ENCODE assay signal across 14 cellular contexts in the genomic region with DNA sequence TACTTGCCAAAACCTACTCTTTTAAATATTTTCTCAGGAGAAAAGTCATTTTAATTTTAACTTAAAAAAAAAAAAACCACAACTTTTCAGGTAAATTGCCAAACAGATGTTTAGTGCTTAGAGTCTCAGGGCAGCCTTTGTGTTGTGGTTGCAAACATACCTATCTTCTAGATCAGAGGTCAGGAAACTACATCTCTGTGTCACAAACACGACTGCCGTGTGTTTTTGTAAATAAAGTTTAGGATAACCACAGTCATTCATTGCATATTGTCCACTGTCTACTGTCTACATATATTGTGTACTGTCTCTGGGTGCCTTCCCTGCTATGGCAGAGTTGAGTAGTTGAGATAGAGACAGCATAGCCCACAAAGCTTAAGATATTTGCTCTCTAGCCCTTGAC. TPM values are rescaled to one million over a fixed set of nuclear protein-coding genes. Genes with fewer than 3 reads are reported as not detected.
DNase-seq lines count a peak whose midpoint lies in the region; ATAC-seq, FAIRE-seq and TF ChIP-seq lines count a peak whose summit lies in the region.
"Had no signal": no experiment of that assay in that cellular context is flagged by ENCODE, and none has a peak within 500 bp of the region (broad histone marks: within the 10 kb centered on the region; RNA-seq: fewer than 3 reads in every experiment).

No MANE protein-coding gene starts in this region.

- H3K9me3 Mint-ChIP-seq in HFFc6 = no peaks in the 10 kb centered on the region
- H3K9me3 Mint-ChIP-seq in activated CD8-positive, alpha-beta T cell treated with anti-CD3 and anti-CD28 coated beads, Interleukin-2, amount 10 ng/mL, durations not matched to agents 7 days and 5 days (ENCODE audit: insufficient read depth) = no peaks in the 10 kb centered on the region

- dilution Hi-C loops in keratinocyte (cut with MboI; ENCODE audit: extremely low pct_ligation_motif_present, low sequenced_read_pairs) = no loop called here

- no peak overlapping the region for H3K9ac ChIP-seq in DND-41 (ENCODE audit: low read depth, low read length)
- H3K9ac ChIP-seq in keratinocyte (ENCODE audit: control insufficient read depth, extremely low read depth, insufficient read depth, low read length) = no peak overlapping the region

- H3K4me2 ChIP-seq in DND-41 (ENCODE audit: insufficient read depth, low read length) (peak overlapping the region; percentile 76), keratinocyte (ENCODE audit: control insufficient read depth, extremely low read depth, insufficient read depth, low read depth, low read length) (no peak overlapping the region)

- H2AFZ ChIP-seq in DND-41 (ENCODE audit: low read depth, low read length) (no peak overlapping the region), keratinocyte (ENCODE audit: control insufficient read depth, low read length) (no peak overlapping the region)

- H3K79me2 ChIP-seq in DND-41 (ENCODE audit: insufficient read depth, low read length) (no peaks in the 10 kb centered on the region), keratinocyte (ENCODE audit: control insufficient read depth, insufficient read depth, low read length) (no peaks in the 10 kb centered on the region)

- H3K9me3 ChIP-seq in DND-41 (ENCODE audit: insufficient read depth, low read length, severe bottlenecking) (no peaks in the 10 kb centered on the region), keratinocyte (ENCODE audit: control insufficient read depth, low read depth, low read length) (no peaks in the 10 kb centered on the region)
- H3K9me3 ChIP-seq: body of pancreas had no signal

- H3K36me3 Mint-ChIP-seq in HFFc6 (ENCODE audit: low read depth) = peaks cover 12% of the 10 kb centered on the region; the same call in 1 of the 2 replicates
- peaks cover 11% of the 10 kb centered on the region for H3K36me3 Mint-ChIP-seq in activated CD8-positive, alpha-beta T cell treated with anti-CD3 and anti-CD28 coated beads, Interleukin-2, amount 10 ng/mL, durations not matched to agents 7 days and 5 days (ENCODE audit: low read depth)
- H3K36me3 Mint-ChIP-seq: WTC11 had no signal

- H3K27ac ChIP-seq in DND-41 (ENCODE audit: low read length) = no peak overlapping the region
- H3K27ac ChIP-seq in keratinocyte (ENCODE audit: control insufficient read depth, insufficient read depth, low read length) = no peak overlapping the region
- H3K27ac ChIP-seq: body of pancreas had no signal

- CTCF ChIA-PET in activated CD8-positive, alpha-beta T cell treated with anti-CD3 and anti-CD28 coated beads, Interleukin-2, amount 10 ng/mL, durations not matched to agents 7 days and 5 days (lab: Charles Lee) = no interaction called here

- H3K9me1 ChIP-seq in keratinocyte (ENCODE audit: control insufficient read depth, extremely low read depth, insufficient read depth, low read length) = no peaks in the 10 kb centered on the region

- peak; percentile 67 for ATAC-seq in DND-41 (ENCODE audit: insufficient read depth, low read depth)
- ATAC-seq in activated CD8-positive, alpha-beta T cell treated with anti-CD3 and anti-CD28 coated beads, Interleukin-2, amount 10 ng/mL, durations not matched to agents 7 days and 5 days = peak; percentile 36
- no peak for ATAC-seq in GM21360 (IDR thresholded peaks at IDR 0.05; ENCODE audit: unreplicated experiment)
- ATAC-seq in GM21390 (IDR thresholded peaks at IDR 0.05; ENCODE audit: unreplicated experiment) = no peak
- ATAC-seq in GM21576 (IDR thresholded peaks at IDR 0.05; ENCODE audit: unreplicated experiment) = no peak
- ATAC-seq: body of pancreas; stimulated activated naive CD8-positive, alpha-beta T cell treated with anti-CD3 and anti-CD28 coated beads, Interleukin-15, Interleukin-2, amounts not matched to agents 100 U/mL and 50 U/mL, for 24 hours; WTC11 had no signal

- FAIRE-seq in keratinocyte (lab: Jason Lieb, UNC) (peak; percentile 58), frontal cortex (lab: Jason Lieb, UNC) (no peak)

- peaks cover 57% of the 10 kb centered on the region for H3K4me1 Mint-ChIP-seq in HFFc6 (ENCODE audit: low read depth)
- peaks cover 72% of the 10 kb centered on the region for H3K4me1 Mint-ChIP-seq in activated CD8-positive, alpha-beta T cell treated with anti-CD3 and anti-CD28 coated beads, Interleukin-2, amount 10 ng/mL, durations not matched to agents 7 days and 5 days (ENCODE audit: low read depth)

- H3K27me3 ChIP-seq in DND-41 (ENCODE audit: insufficient read depth, low read length, poor library complexity) (no peaks in the 10 kb centered on the region), keratinocyte (ENCODE audit: control insufficient read depth, extremely low read depth, insufficient read depth, low read length) (no peaks in the 10 kb centered on the region)
- H3K27me3 ChIP-seq: body of pancreas had no signal

- POLR2A ChIA-PET in activated CD8-positive, alpha-beta T cell treated with anti-CD3 and anti-CD28 coated beads, Interleukin-2, amount 10 ng/mL, durations not matched to agents 7 days and 5 days (lab: Charles Lee) = no interaction called here

- H3K27ac Mint-ChIP-seq in HFFc6 = peak overlapping the region; percentile 97
- peak overlapping the region; percentile 64 for H3K27ac Mint-ChIP-seq in activated CD8-positive, alpha-beta T cell treated with anti-CD3 and anti-CD28 coated beads, Interleukin-2, amount 10 ng/mL, durations not matched to agents 7 days and 5 days
- H3K27ac Mint-ChIP-seq: WTC11 had no signal

- H3K4me3 ChIP-seq in DND-41 (ENCODE audit: low read depth in 1 of 2, low read length in 2 of 2) = peak overlapping the region in 1 of 2 experiments; percentile 49; a peak in 1 of 4 replicates
- no peak overlapping the region for H3K4me3 ChIP-seq in keratinocyte (ENCODE audit: control insufficient read depth in 2 of 3, extremely low read depth in 1 of 3, insufficient read depth in 2 of 3, low read depth in 1 of 3, low read length in 3 of 3)
- H3K4me3 ChIP-seq: body of pancreas had no signal

- H4K20me1 ChIP-seq in DND-41 (ENCODE audit: insufficient read depth, low read length) (no peaks in the 10 kb centered on the region), keratinocyte (ENCODE audit: control insufficient read depth, extremely low read depth, insufficient read depth, low read length) (no peaks in the 10 kb centered on the region)

- H3K4me3 Mint-ChIP-seq in HFFc6 = no peak overlapping the region
- H3K4me3 Mint-ChIP-seq in activated CD8-positive, alpha-beta T cell treated with anti-CD3 and anti-CD28 coated beads, Interleukin-2, amount 10 ng/mL, durations not matched to agents 7 days and 5 days = peak overlapping the region; percentile 70
- H3K4me3 Mint-ChIP-seq: WTC11 had no signal

- H3K4me1 ChIP-seq in DND-41 (ENCODE audit: insufficient read depth, low read length) (peaks cover 45% of the 10 kb centered on the region), keratinocyte (ENCODE audit: control insufficient read depth, extremely low read depth, insufficient read depth, low read length) (peaks cover 26% of the 10 kb centered on the region)
- H3K4me1 ChIP-seq: body of pancreas had no signal

- DNase-seq in DND-41 (peak; percentile 65), HFFc6 (no peak), keratinocyte (ENCODE audit: low read depth, low spot score) (no peak), frontal cortex (ENCODE audit: low spot score in 2 of 2) (no peak)
- peak; percentile 58 for DNase-seq in activated CD8-positive, alpha-beta T cell treated with anti-CD3 and anti-CD28 coated beads, Interleukin-2, amount 10 ng/mL, durations not matched to agents 7 days and 5 days
- DNase-seq: activated T-cell treated with anti-CD3 and anti-CD28 coated beads, Interleukin-2, amount 50 U/mL, for 1 hour; body of pancreas; NCI-H1048; occipital lobe; stimulated activated naive CD8-positive, alpha-beta T cell treated with anti-CD3 and anti-CD28 coated beads, Interleukin-15, Interleukin-2, amounts not matched to agents 100 U/mL and 50 U/mL, for 24 hours had no signal

- no peak for TF ChIP-seq CTCF in DND-41 (IDR thresholded peaks at IDR 0.05; ENCODE audit: borderline replicate concordance, extremely low read depth, low read length, poor library complexity, severe bottlenecking)
- TF ChIP-seq CTCF in HFFc6 (IDR thresholded peaks at IDR 0.05) = no peak
- TF ChIP-seq CTCF in keratinocyte (optimal IDR thresholded peaks at IDR 0.05 in 1 of 3, IDR thresholded peaks at IDR 0.05 in 1 of 3, conservative IDR thresholded peaks at IDR 0.05 in 1 of 3; ENCODE audit: extremely low read depth in 1 of 3, insufficient read depth in 2 of 3, low read length in 3 of 3) = no peak

- H3K36me3 ChIP-seq in DND-41 (ENCODE audit: insufficient read depth, low read length) = no peaks in the 10 kb centered on the region
- H3K36me3 ChIP-seq in keratinocyte (ENCODE audit: control insufficient read depth in 2 of 2, extremely low read depth in 1 of 2, insufficient read depth in 2 of 2, low read length in 2 of 2) = no peaks in the 10 kb centered on the region

- no peaks in the 10 kb centered on the region; the same call in 1 of the 2 replicates for H3K27me3 Mint-ChIP-seq in HFFc6 (ENCODE audit: insufficient read depth)
- H3K27me3 Mint-ChIP-seq in activated CD8-positive, alpha-beta T cell treated with anti-CD3 and anti-CD28 coated beads, Interleukin-2, amount 10 ng/mL, durations not matched to agents 7 days and 5 days (ENCODE audit: low read depth) = no peaks in the 10 kb centered on the region

RNA-seq across cellular contexts. Expression of gene DYRK2, which starts 48.9 kb away (rescaled TPM):
- 10 to 100 TPM; 30.4 to 40.1 (median 31.6) TPM for total RNA-seq in HFFc6 (2021; fragmentation: NEBNext Ultra II Directional; extraction: Animal tissue kit (Norgen Biotek cat#: 25700))
- 10 to 100 TPM; 72.9 to 73.1 TPM for total RNA-seq in activated CD8-positive, alpha-beta T cell treated with anti-CD3 and anti-CD28 coated beads, Interleukin-2, amount 10 ng/mL, durations not matched to agents 7 days and 5 days
- 22.1 to 22.7 TPM (median 22.1 TPM) in 3 replicates for polyA plus RNA-seq in keratinocyte
- polyA plus RNA-seq in keratinocyte (2011; ENCODE audit: low read depth) = 8.7 TPM
- 11.9 and 14.9 TPM in 2 replicates for polyA plus RNA-seq in keratinocyte (2011; cell fraction: cytosol; rRNA removed)
- polyA plus RNA-seq in keratinocyte (2011; cell fraction: nucleus; rRNA removed) = 24.2 and 25.2 TPM in 2 replicates
- 8.5 and 18.2 TPM in 2 replicates for polyA plus RNA-seq in keratinocyte (2012; ENCODE audit: low replicate concordance)
- polyA minus RNA-seq in keratinocyte = 37.4 to 53.0 TPM (median 43.3 TPM) in 3 replicates
- polyA minus RNA-seq in keratinocyte (2011; cell fraction: cytosol; rRNA and poly(A)+ RNA removed) = 15.2 TPM
- polyA minus RNA-seq in keratinocyte (2011; cell fraction: nucleus; rRNA and poly(A)+ RNA removed) = 19.2 and 30.8 TPM in 2 replicates
- total RNA-seq in frontal cortex = 88.5 TPM

Comparison
In these comparisons a context has a peak if more than half of its experiments do, and no peak if none do; other contexts are left out.
1. ATAC-seq: peak in DND-41 (single experiment) and activated CD8-positive, alpha-beta T cell treated with anti-CD3 and anti-CD28 coated beads, Interleukin-2, amount 10 ng/mL, durations not matched to agents 7 days and 5 days (single experiment); none in GM21360 (single experiment), GM21390 (single experiment) and GM21576 (single experiment).
2. DNase-seq: peak in DND-41 (single experiment) and activated CD8-positive, alpha-beta T cell treated with anti-CD3 and anti-CD28 coated beads, Interleukin-2, amount 10 ng/mL, durations not matched to agents 7 days and 5 days (single experiment); none in HFFc6 (single experiment), keratinocyte (single experiment) and frontal cortex (0 of 2).